ENCODE assay signal across 21 cellular contexts in the genomic region with DNA sequence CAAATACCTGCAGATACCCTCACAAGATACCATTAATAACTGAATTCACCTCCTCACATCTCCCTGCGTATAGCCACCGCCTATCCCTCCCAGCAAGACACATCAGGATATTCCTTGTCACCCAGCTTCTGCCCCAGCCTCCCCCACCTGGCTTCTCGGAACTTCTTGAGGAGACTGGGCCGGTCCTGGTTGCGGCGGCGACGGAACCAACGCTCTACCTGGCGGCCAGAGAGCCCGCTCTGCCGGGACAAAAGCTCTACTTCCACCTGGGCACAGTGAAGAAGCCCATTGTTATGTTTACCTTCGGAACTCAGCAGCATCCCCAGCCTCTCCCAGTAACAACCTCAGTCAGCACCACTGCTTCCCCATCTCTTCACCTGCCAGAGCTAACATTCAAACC. TPM values are rescaled to one million over a fixed set of nuclear protein-coding genes. Genes with fewer than 3 reads are reported as not detected.
DNase-seq lines count a peak whose midpoint lies in the region; ATAC-seq and TF ChIP-seq lines count a peak whose summit lies in the region.
"Had no signal": no experiment of that assay in that cellular context is flagged by ENCODE, and none has a peak within 500 bp of the region (broad histone marks: within the 10 kb centered on the region; RNA-seq: fewer than 3 reads in every experiment).

No MANE protein-coding gene starts in this region.

- POLR2A ChIA-PET in activated CD4-positive, alpha-beta memory T cell treated with anti-CD3 and anti-CD28 coated beads, Interleukin-2, amount 10 ng/mL, durations not matched to agents 7 days and 5 days (lab: Charles Lee) = no interaction called here
- POLR2A ChIA-PET in activated CD4-positive, alpha-beta memory T cell treated with anti-CD3 and anti-CD28 coated beads for 36 hours (lab: Charles Lee) = interaction anchor here (0.6 kb wide), 1 partner anchor 103 kb away, joined by 3 read pairs; no protein-coding TSS in a partner anchor

- peaks cover 61% of the 10 kb centered on the region for H3K36me3 Mint-ChIP-seq in activated CD4-positive, alpha-beta memory T cell treated with anti-CD3 and anti-CD28 coated beads, Interleukin-2, amount 10 ng/mL, durations not matched to agents 7 days and 5 days (ENCODE audit: low read depth)
- H3K36me3 Mint-ChIP-seq in activated CD4-positive, alpha-beta memory T cell treated with anti-CD3 and anti-CD28 coated beads for 36 hours = peaks cover 45% of the 10 kb centered on the region
- H3K36me3 Mint-ChIP-seq in activated naive CD8-positive, alpha-beta T cell treated with anti-CD3 and anti-CD28 coated beads for 36 hours = peaks cover 51% of the 10 kb centered on the region

- H3K9ac ChIP-seq in liver (ENCODE audit: low read depth in 1 of 2, low read length in 2 of 2) = no peak overlapping the region
- H3K9ac ChIP-seq: SK-N-SH had no signal

- no peaks in the 10 kb centered on the region for H3K27me3 Mint-ChIP-seq in activated CD4-positive, alpha-beta memory T cell treated with anti-CD3 and anti-CD28 coated beads, Interleukin-2, amount 10 ng/mL, durations not matched to agents 7 days and 5 days
- H3K27me3 Mint-ChIP-seq in activated CD4-positive, alpha-beta memory T cell treated with anti-CD3 and anti-CD28 coated beads for 36 hours = no peaks in the 10 kb centered on the region
- no peaks in the 10 kb centered on the region for H3K27me3 Mint-ChIP-seq in activated naive CD8-positive, alpha-beta T cell treated with anti-CD3 and anti-CD28 coated beads for 36 hours
- H3K27me3 Mint-ChIP-seq: stimulated activated naive CD8-positive, alpha-beta T cell treated with anti-CD3 and anti-CD28 coated beads, Interleukin-15, amount 100 ng/mL, for 72 hours; type B pancreatic cell had no signal

- H3K4me1 Mint-ChIP-seq in activated CD4-positive, alpha-beta memory T cell treated with anti-CD3 and anti-CD28 coated beads, Interleukin-2, amount 10 ng/mL, durations not matched to agents 7 days and 5 days = peaks cover 35% of the 10 kb centered on the region
- H3K4me1 Mint-ChIP-seq in activated CD4-positive, alpha-beta memory T cell treated with anti-CD3 and anti-CD28 coated beads for 36 hours (ENCODE audit: low read depth) = peaks cover 33% of the 10 kb centered on the region
- peaks cover 32% of the 10 kb centered on the region for H3K4me1 Mint-ChIP-seq in activated naive CD8-positive, alpha-beta T cell treated with anti-CD3 and anti-CD28 coated beads for 36 hours

- no peaks in the 10 kb centered on the region for H3K27me3 ChIP-seq in liver (ENCODE audit: control insufficient read depth in 4 of 4, insufficient read depth in 4 of 4, low read length in 3 of 4)
- no peaks in the 10 kb centered on the region for H3K27me3 ChIP-seq in upper lobe of left lung

- H3K36me3 ChIP-seq in liver (ENCODE audit: control insufficient read depth in 4 of 4, insufficient read depth in 3 of 4, low read depth in 1 of 4, low read length in 3 of 4) (peaks cover 22 to 57% (median 54%) of the 10 kb centered on the region in 4 donors), upper lobe of left lung (peaks cover 49 to 62% (median 58%) of the 10 kb centered on the region in 4 donors)

- DNase-seq in activated CD4-positive, alpha-beta memory T cell treated with anti-CD3 and anti-CD28 coated beads, Interleukin-2, amount 10 ng/mL, durations not matched to agents 7 days and 5 days = no peak
- DNase-seq in activated CD4-positive, alpha-beta memory T cell treated with anti-CD3 and anti-CD28 coated beads for 36 hours = no peak
- no peak for DNase-seq in activated naive CD8-positive, alpha-beta T cell treated with anti-CD3 and anti-CD28 coated beads for 36 hours
- DNase-seq in upper lobe of left lung = peak in 1 of 2 donors; percentile 52
- no peak for DNase-seq in NCI-H1105 (lab: John Stamatoyannopoulos, UW)
- no peak for DNase-seq in iPS-NIHi11 (ENCODE audit: low spot score)
- DNase-seq: activated effector memory CD4-positive, alpha-beta T cell treated with anti-CD3 and anti-CD28 coated beads, Interleukin-2, amount 50 U/mL, for 16 hours; glutamatergic neuron; NCI-H1436 treated with DMSO at 0.1 percent for 48 hours; NCI-H2171 treated with DMSO at 0.1 percent for 48 hours; NCI-H69; psoas muscle; RPMI8226; SK-N-SH; stimulated activated CD4-positive, alpha-beta T cell treated with anti-CD3 and anti-CD28 coated beads, Interleukin-2, amount 100 ng/mL, for 24 hours; stimulated activated naive CD8-positive, alpha-beta T cell treated with anti-CD3 and anti-CD28 coated beads, Interleukin-15, amount 100 ng/mL, for 72 hours; T-helper 9 cell had no signal

- H3K4me3 ChIP-seq in liver (ENCODE audit: low read depth in 1 of 3, low read length in 3 of 3) (no peak overlapping the region), upper lobe of left lung (no peak overlapping the region)
- H3K4me3 ChIP-seq: psoas muscle had no signal

- intact Hi-C loops in activated CD4-positive, alpha-beta memory T cell treated with anti-CD3 and anti-CD28 coated beads for 36 hours (cut with micrococcal nuclease) = no loop called here

- no peaks in the 10 kb centered on the region for H3K9me3 Mint-ChIP-seq in activated CD4-positive, alpha-beta memory T cell treated with anti-CD3 and anti-CD28 coated beads, Interleukin-2, amount 10 ng/mL, durations not matched to agents 7 days and 5 days
- H3K9me3 Mint-ChIP-seq in activated CD4-positive, alpha-beta memory T cell treated with anti-CD3 and anti-CD28 coated beads for 36 hours = no peaks in the 10 kb centered on the region
- H3K9me3 Mint-ChIP-seq in activated naive CD8-positive, alpha-beta T cell treated with anti-CD3 and anti-CD28 coated beads for 36 hours = no peaks in the 10 kb centered on the region
- H3K9me3 Mint-ChIP-seq: stimulated activated naive CD8-positive, alpha-beta T cell treated with anti-CD3 and anti-CD28 coated beads, Interleukin-15, amount 100 ng/mL, for 72 hours; type B pancreatic cell had no signal

- no peak for TF ChIP-seq RAD21 in liver (IDR thresholded peaks at IDR 0.05)

- no peak for TF ChIP-seq POLR2A in upper lobe of left lung (IDR thresholded peaks at IDR 0.05)

- WGBS in liver = 98% methylated on average over 13 of the region's 13 CpGs
- WGBS in upper lobe of left lung, 2 donors = 97% methylated on average over 13 of the region's 13 CpGs

- H3K27ac ChIP-seq in liver (ENCODE audit: low read depth in 1 of 2, low read length in 2 of 2) = peak overlapping the region; percentile 35 to 48
- H3K27ac ChIP-seq in upper lobe of left lung = peak overlapping the region in 3 of 4 donors; percentile 18 to 55 (median 27)
- H3K27ac ChIP-seq: psoas muscle had no signal

- TF ChIP-seq EP300 in upper lobe of left lung (IDR thresholded peaks at IDR 0.05) = no peak

- ATAC-seq in upper lobe of left lung (ENCODE audit: low FRiP score in 2 of 2) (no peak), HG03432 (IDR thresholded peaks at IDR 0.05; ENCODE audit: unreplicated experiment) (no peak)
- ATAC-seq: psoas muscle; stimulated activated naive CD8-positive, alpha-beta T cell treated with anti-CD3 and anti-CD28 coated beads, Interleukin-15, amount 100 ng/mL, for 72 hours had no signal

- no peak overlapping the region for H3K4me3 Mint-ChIP-seq in activated CD4-positive, alpha-beta memory T cell treated with anti-CD3 and anti-CD28 coated beads, Interleukin-2, amount 10 ng/mL, durations not matched to agents 7 days and 5 days
- no peak overlapping the region for H3K4me3 Mint-ChIP-seq in activated CD4-positive, alpha-beta memory T cell treated with anti-CD3 and anti-CD28 coated beads for 36 hours
- no peak overlapping the region for H3K4me3 Mint-ChIP-seq in activated naive CD8-positive, alpha-beta T cell treated with anti-CD3 and anti-CD28 coated beads for 36 hours
- H3K4me3 Mint-ChIP-seq: stimulated activated naive CD8-positive, alpha-beta T cell treated with anti-CD3 and anti-CD28 coated beads, Interleukin-15, amount 100 ng/mL, for 72 hours; type B pancreatic cell had no signal

- peak overlapping the region; percentile 12 for H3K27ac Mint-ChIP-seq in activated CD4-positive, alpha-beta memory T cell treated with anti-CD3 and anti-CD28 coated beads, Interleukin-2, amount 10 ng/mL, durations not matched to agents 7 days and 5 days
- no peak overlapping the region for H3K27ac Mint-ChIP-seq in activated CD4-positive, alpha-beta memory T cell treated with anti-CD3 and anti-CD28 coated beads for 36 hours
- peak overlapping the region; percentile 6 for H3K27ac Mint-ChIP-seq in activated naive CD8-positive, alpha-beta T cell treated with anti-CD3 and anti-CD28 coated beads for 36 hours
- H3K27ac Mint-ChIP-seq: type B pancreatic cell had no signal

- peaks cover 7 to 51% (median 41%) of the 10 kb centered on the region in 4 donors for H3K4me1 ChIP-seq in liver (ENCODE audit: control insufficient read depth in 4 of 4, insufficient read depth in 4 of 4, low read length in 3 of 4)
- peaks cover 31 to 47% (median 38%) of the 10 kb centered on the region in 4 donors for H3K4me1 ChIP-seq in upper lobe of left lung

- TF ChIP-seq CTCF in liver (IDR thresholded peaks at IDR 0.05; ENCODE audit: low read depth, low read length, missing input control) = no peak
- TF ChIP-seq CTCF in upper lobe of left lung (IDR thresholded peaks at IDR 0.05) = no peak

- H3K9me3 ChIP-seq in liver (ENCODE audit: control insufficient read depth in 4 of 4, low read length in 3 of 4) = no peaks in the 10 kb centered on the region
- no peaks in the 10 kb centered on the region for H3K9me3 ChIP-seq in upper lobe of left lung
- H3K9me3 ChIP-seq: psoas muscle, SK-N-SH had no signal

- CTCF ChIA-PET in activated CD4-positive, alpha-beta memory T cell treated with anti-CD3 and anti-CD28 coated beads, Interleukin-2, amount 10 ng/mL, durations not matched to agents 7 days and 5 days (lab: Charles Lee) = interaction anchor here (0.8 kb wide), 1 partner anchor 10 kb away, joined by 3 read pairs; no protein-coding TSS in a partner anchor
- CTCF ChIA-PET in activated CD4-positive, alpha-beta memory T cell treated with anti-CD3 and anti-CD28 coated beads for 36 hours (lab: Charles Lee) = no interaction called here

RNA-seq across cellular contexts. Expression of a gene that starts 6.7 kb away (rescaled TPM):
- total RNA-seq in activated CD4-positive, alpha-beta memory T cell treated with anti-CD3 and anti-CD28 coated beads, Interleukin-2, amount 10 ng/mL, durations not matched to agents 7 days and 5 days = 100 to 1,000 TPM; 177 to 181 TPM
- total RNA-seq in activated CD4-positive, alpha-beta memory T cell treated with anti-CD3 and anti-CD28 coated beads for 36 hours = 100 to 1,000 TPM; 153 to 160 TPM
- 100 to 1,000 TPM; 160 to 166 TPM for total RNA-seq in activated naive CD8-positive, alpha-beta T cell treated with anti-CD3 and anti-CD28 coated beads for 36 hours
- 100 to 1,000 TPM; 212 to 346 TPM for total RNA-seq in liver
- polyA plus RNA-seq in liver = 100 to 1,000 TPM; 215 to 340 TPM
- 100 to 1,000 TPM in 5 of 6 donors, 10 to 100 TPM in 1; 93.2 to 322 (median 204) TPM for total RNA-seq in upper lobe of left lung

RNA-seq across cellular contexts. Expression of a gene that starts 14.2 kb away (rescaled TPM):
- total RNA-seq in activated CD4-positive, alpha-beta memory T cell treated with anti-CD3 and anti-CD28 coated beads, Interleukin-2, amount 10 ng/mL, durations not matched to agents 7 days and 5 days = not detected
- total RNA-seq in activated CD4-positive, alpha-beta memory T cell treated with anti-CD3 and anti-CD28 coated beads for 36 hours = under 1 TPM in 1 of 2 experiments, not detected in 1; 0.19 TPM
- not detected for total RNA-seq in activated naive CD8-positive, alpha-beta T cell treated with anti-CD3 and anti-CD28 coated beads for 36 hours
- total RNA-seq in liver = 10 to 100 TPM; 15.8 to 18.2 TPM
- 10 to 100 TPM in 1 of 2 donors, 1 to 10 TPM in 1; 7.5 to 24.0 TPM for polyA plus RNA-seq in liver
- total RNA-seq in upper lobe of left lung = 1 to 10 TPM in 4 of 6 donors, under 1 TPM in 1, not detected in 1; 0.67 to 5.2 (median 1.2) TPM
- total RNA-seq: psoas muscle, skeletal muscle tissue had no signal

RNA-seq across cellular contexts. Expression of a gene that starts 38.8 kb away (rescaled TPM):
- 10 to 100 TPM; 19.9 to 20.5 TPM for total RNA-seq in activated CD4-positive, alpha-beta memory T cell treated with anti-CD3 and anti-CD28 coated beads, Interleukin-2, amount 10 ng/mL, durations not matched to agents 7 days and 5 days
- 10 to 100 TPM; 16.4 to 18.3 TPM for total RNA-seq in activated CD4-positive, alpha-beta memory T cell treated with anti-CD3 and anti-CD28 coated beads for 36 hours
- total RNA-seq in activated naive CD8-positive, alpha-beta T cell treated with anti-CD3 and anti-CD28 coated beads for 36 hours = 10 to 100 TPM in 1 of 2 experiments, 1 to 10 TPM in 1; 9.4 to 11.6 TPM
- total RNA-seq in liver (10 to 100 TPM in 1 of 2 donors, 1 to 10 TPM in 1; 9.8 to 21.3 TPM), upper lobe of left lung (10 to 100 TPM; 14.5 to 34.3 (median 26.9) TPM)
- polyA plus RNA-seq in liver = 1 to 10 TPM; 7.3 to 8.3 TPM

RNA-seq across cellular contexts. Expression of a gene that starts 40.3 kb away (rescaled TPM):
- total RNA-seq in activated CD4-positive, alpha-beta memory T cell treated with anti-CD3 and anti-CD28 coated beads, Interleukin-2, amount 10 ng/mL, durations not matched to agents 7 days and 5 days = 10 to 100 TPM; 13.8 to 16.6 TPM
- total RNA-seq in activated CD4-positive, alpha-beta memory T cell treated with anti-CD3 and anti-CD28 coated beads for 36 hours = 10 to 100 TPM; 12.5 to 17.5 TPM
- total RNA-seq in activated naive CD8-positive, alpha-beta T cell treated with anti-CD3 and anti-CD28 coated beads for 36 hours = 10 to 100 TPM; 13.0 to 14.4 TPM
- 1 to 10 TPM; 6.1 to 9.0 TPM for total RNA-seq in liver
- 10 to 100 TPM in 1 of 2 donors, 1 to 10 TPM in 1; 9.9 to 10.6 TPM for polyA plus RNA-seq in liver
- 10 to 100 TPM; 16.3 to 28.3 (median 21.2) TPM for total RNA-seq in upper lobe of left lung

RNA-seq across cellular contexts. Expression of a gene that starts 41.8 kb away (rescaled TPM):
- total RNA-seq in activated CD4-positive, alpha-beta memory T cell treated with anti-CD3 and anti-CD28 coated beads, Interleukin-2, amount 10 ng/mL, durations not matched to agents 7 days and 5 days = 10 to 100 TPM; 49.5 to 51.5 TPM
- total RNA-seq in activated CD4-positive, alpha-beta memory T cell treated with anti-CD3 and anti-CD28 coated beads for 36 hours = 10 to 100 TPM; 42.3 to 50.0 TPM
- total RNA-seq in activated naive CD8-positive, alpha-beta T cell treated with anti-CD3 and anti-CD28 coated beads for 36 hours = 10 to 100 TPM; 40.4 to 51.1 TPM
- 10 to 100 TPM; 20.8 to 23.7 TPM for total RNA-seq in liver
- polyA plus RNA-seq in liver = 1 to 10 TPM; 5.4 to 7.3 TPM
- total RNA-seq in upper lobe of left lung = 10 to 100 TPM; 26.8 to 88.0 (median 40.3) TPM
